Comparison of ENCODE assay signal across 25 cellular contexts in genomic region chr6:6091608-6092002, GRCh38.
A peak's percentile ranks its signal among the peaks of the same experiment; 100 is the strongest.
DNase-seq lines count a peak whose midpoint lies in the region; ATAC-seq lines count a peak whose summit lies in the region.
"Had no signal": no experiment of that assay in that cellular context is flagged by ENCODE, and none has a peak within 500 bp of the region (broad histone marks: within the 10 kb centered on the region; RNA-seq: fewer than 3 reads in every experiment).

No MANE protein-coding gene starts in this region.

- intact Hi-C loops in naive thymus-derived CD4-positive, alpha-beta T cell (cut with micrococcal nuclease) = no loop called here
- intact Hi-C loops in head of caudate nucleus (cut with DNase I) = no loop called here

- peak; percentile 60 for ATAC-seq in stimulated activated naive CD8-positive, alpha-beta T cell treated with anti-CD3 and anti-CD28 coated beads, Interleukin-15, amount 100 ng/mL, for 72 hours
- no peak for ATAC-seq in stimulated activated naive CD8-positive, alpha-beta T cell treated with anti-CD3 and anti-CD28 coated beads, Interleukin-15, Interleukin-2, amounts not matched to agents 100 U/mL and 50 U/mL, for 24 hours
- peak; percentile 46 for ATAC-seq in GM21717 (IDR thresholded peaks at IDR 0.05; ENCODE audit: unreplicated experiment)
- ATAC-seq in HG03378 (IDR thresholded peaks at IDR 0.05; ENCODE audit: unreplicated experiment) = peak; percentile 62
- no peak for ATAC-seq in naive thymus-derived CD4-positive, alpha-beta T cell
- ATAC-seq: K562 had no signal

- no peak overlapping the region for H3K4me3 ChIP-seq in naive thymus-derived CD4-positive, alpha-beta T cell (ENCODE audit: low read length)
- H3K4me3 ChIP-seq: GM23248, K562, Peyer's patch, SJCRH30 had no signal

- no peak overlapping the region for H3K27ac Mint-ChIP-seq in stimulated activated naive CD8-positive, alpha-beta T cell treated with anti-CD3 and anti-CD28 coated beads, Interleukin-15, amount 100 ng/mL, for 72 hours
- H3K27ac Mint-ChIP-seq in naive thymus-derived CD4-positive, alpha-beta T cell = no peak overlapping the region
- H3K27ac Mint-ChIP-seq: CD8-positive, alpha-beta memory T cell; H9; HFFc6 had no signal

- H3K4me1 Mint-ChIP-seq in stimulated activated naive CD8-positive, alpha-beta T cell treated with anti-CD3 and anti-CD28 coated beads, Interleukin-15, amount 100 ng/mL, for 72 hours = peaks cover 31% of the 10 kb centered on the region
- H3K4me1 Mint-ChIP-seq in naive thymus-derived CD4-positive, alpha-beta T cell = peaks cover 0 to 4% (median 0%) of the 10 kb centered on the region in 7 donors
- H3K4me1 Mint-ChIP-seq: H9 had no signal

- H3K4me3 Mint-ChIP-seq in stimulated activated naive CD8-positive, alpha-beta T cell treated with anti-CD3 and anti-CD28 coated beads, Interleukin-15, amount 100 ng/mL, for 72 hours = no peak overlapping the region
- H3K4me3 Mint-ChIP-seq in naive thymus-derived CD4-positive, alpha-beta T cell = no peak overlapping the region
- H3K4me3 Mint-ChIP-seq: CD8-positive, alpha-beta memory T cell; H9; HFFc6 had no signal

- no peak overlapping the region for H3K27ac ChIP-seq in naive thymus-derived CD4-positive, alpha-beta T cell (ENCODE audit: low read depth, low read length)
- H3K27ac ChIP-seq: C4-2B, GM23248, Peyer's patch, SJCRH30 had no signal

- CTCF ChIA-PET in naive thymus-derived CD4-positive, alpha-beta T cell (lab: Charles Lee) = no interaction called here

- DNase-seq in stimulated activated naive CD8-positive, alpha-beta T cell treated with anti-CD3 and anti-CD28 coated beads, Interleukin-15, amount 100 ng/mL, for 72 hours = no peak
- DNase-seq in stimulated activated naive CD8-positive, alpha-beta T cell treated with anti-CD3 and anti-CD28 coated beads, Interleukin-15, Interleukin-2, amounts not matched to agents 100 U/mL and 50 U/mL, for 24 hours = no peak
- no peak for DNase-seq in naive thymus-derived CD4-positive, alpha-beta T cell
- DNase-seq in NCI-H146 treated with DMSO at 0.1 percent for 48 hours (lab: John Stamatoyannopoulos, UW; ENCODE audit: unreplicated experiment) = no peak
- no peak for DNase-seq in activated naive CD4-positive, alpha-beta T cell treated with anti-CD3 and anti-CD28 coated beads, Interleukin-2, amount 50 U/mL, for 16 hours
- DNase-seq in head of caudate nucleus = no peak
- DNase-seq: Calu3; CD8-positive, alpha-beta memory T cell; DMS153; GM23248; H9; HFFc6; NCI-H1092; NCI-H1436; NCI-H1930; NCI-H345; NCI-H524; NCI-H774; Peyer's patch; SJCRH30; T-helper 1 cell had no signal

- no peaks in the 10 kb centered on the region for H3K9me3 ChIP-seq in naive thymus-derived CD4-positive, alpha-beta T cell (ENCODE audit: control insufficient read depth in 2 of 3, low read length in 3 of 3)
- H3K9me3 ChIP-seq: Peyer's patch, SJCRH30 had no signal

- no peaks in the 10 kb centered on the region for H3K4me1 ChIP-seq in naive thymus-derived CD4-positive, alpha-beta T cell (ENCODE audit: control insufficient read depth in 2 of 2, insufficient read depth in 2 of 2, low read length in 2 of 2)
- H3K4me1 ChIP-seq: Peyer's patch, SJCRH30 had no signal

- H3K27me3 Mint-ChIP-seq in stimulated activated naive CD8-positive, alpha-beta T cell treated with anti-CD3 and anti-CD28 coated beads, Interleukin-15, amount 100 ng/mL, for 72 hours = peaks cover 52% of the 10 kb centered on the region
- H3K27me3 Mint-ChIP-seq in naive thymus-derived CD4-positive, alpha-beta T cell = peaks cover 3 to 20% (median 8%) of the 10 kb centered on the region in 5 donors

- H3K36me3 ChIP-seq in naive thymus-derived CD4-positive, alpha-beta T cell (ENCODE audit: control insufficient read depth in 2 of 3, insufficient read depth in 3 of 3, low read length in 3 of 3) = no peaks in the 10 kb centered on the region
- H3K36me3 ChIP-seq: Peyer's patch, SJCRH30 had no signal

- H3K36me3 Mint-ChIP-seq in naive thymus-derived CD4-positive, alpha-beta T cell = no peaks in the 10 kb centered on the region
- H3K36me3 Mint-ChIP-seq: CD8-positive, alpha-beta memory T cell had no signal

- POLR2A ChIA-PET in naive thymus-derived CD4-positive, alpha-beta T cell (lab: Charles Lee) = no interaction called here

- no peaks in the 10 kb centered on the region for H3K27me3 ChIP-seq in naive thymus-derived CD4-positive, alpha-beta T cell (ENCODE audit: control insufficient read depth in 2 of 2, insufficient read depth in 2 of 2, low read length in 2 of 2)
- H3K27me3 ChIP-seq: Peyer's patch, SJCRH30 had no signal

- no peaks in the 10 kb centered on the region for H3K9me3 Mint-ChIP-seq in stimulated activated naive CD8-positive, alpha-beta T cell treated with anti-CD3 and anti-CD28 coated beads, Interleukin-15, amount 100 ng/mL, for 72 hours
- peaks cover 0 to 2% (median 0%) of the 10 kb centered on the region in 11 donors for H3K9me3 Mint-ChIP-seq in naive thymus-derived CD4-positive, alpha-beta T cell
- H3K9me3 Mint-ChIP-seq: CD8-positive, alpha-beta memory T cell; H9 had no signal

Comparison
In these comparisons a context has a peak if more than half of its experiments do, and no peak if none do; other contexts are left out.
1. ATAC-seq: peak in stimulated activated naive CD8-positive, alpha-beta T cell treated with anti-CD3 and anti-CD28 coated beads, Interleukin-15, amount 100 ng/mL, for 72 hours (single experiment), GM21717 (single experiment) and HG03378 (single experiment); none in stimulated activated naive CD8-positive, alpha-beta T cell treated with anti-CD3 and anti-CD28 coated beads, Interleukin-15, Interleukin-2, amounts not matched to agents 100 U/mL and 50 U/mL, for 24 hours (single experiment) and naive thymus-derived CD4-positive, alpha-beta T cell (single experiment).